1 cellular context compared by ENCODE assay signal in the genomic region with DNA sequence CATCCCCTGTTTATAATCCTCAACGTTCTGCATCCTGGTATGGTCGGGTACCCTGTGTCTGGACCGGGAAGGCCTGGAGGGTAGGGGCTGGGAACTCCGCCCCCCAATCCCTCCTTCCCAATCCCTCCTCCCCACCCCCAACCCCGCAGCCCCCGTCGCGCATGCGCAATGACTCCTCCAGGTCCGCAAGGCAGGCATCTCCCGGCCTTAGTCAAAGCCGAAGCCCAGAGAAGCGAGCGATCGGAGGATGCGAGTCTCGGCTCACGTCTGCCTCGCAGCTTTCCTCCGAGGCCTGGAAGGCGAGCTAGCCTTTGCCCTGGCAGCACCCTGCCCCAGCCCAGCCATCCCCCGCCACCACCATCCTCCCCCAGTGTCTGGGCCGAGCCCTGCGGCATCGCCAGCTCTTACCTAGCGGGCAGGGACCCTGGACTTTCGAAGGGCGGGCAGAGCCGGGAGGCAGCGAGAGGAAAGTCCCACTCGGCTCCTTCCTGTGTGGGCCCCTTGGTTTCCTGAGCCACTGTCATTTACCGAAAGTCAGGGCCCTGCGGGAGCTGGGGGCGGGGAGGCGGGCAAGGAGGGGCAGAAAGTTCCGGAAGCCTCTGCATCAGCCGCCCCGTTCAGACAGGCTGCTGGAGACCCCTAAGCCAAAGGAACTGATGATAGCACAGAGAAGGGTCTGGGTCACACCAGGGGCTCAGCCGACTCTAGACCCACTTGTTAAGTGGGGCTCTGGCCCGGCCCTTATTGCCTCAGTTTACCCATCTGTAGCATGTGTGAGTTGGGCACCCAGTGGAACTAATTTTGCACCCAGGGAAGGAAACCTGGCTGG.
TF ChIP-seq lines count a peak whose summit lies in the region.

A gene (minus strand): TSS at position 445 of the 829 bp plus-strand sequence. CDS start 3,565 bp downstream, outside the sequence.

TF ChIP-seq in H1, 55 proteins besides CTCF, POLR2A, EP300 and RAD21 (continued from another document):
- TF ChIP-seq BRCA1 (IDR thresholded peaks at IDR 0.05; ENCODE audit: low read depth, low read length) (no peak), NRF1 (IDR thresholded peaks at IDR 0.05; ENCODE audit: low read depth, low read length) (peak; percentile 65), MAFK (IDR thresholded peaks at IDR 0.05; ENCODE audit: low read depth, low read length) (no peak), JUND (IDR thresholded peaks at IDR 0.05; ENCODE audit: low read length) (no peak), TBP (IDR thresholded peaks at IDR 0.05; ENCODE audit: low read depth, low read length) (peak; percentile 61; the same call in 1 of the 2 replicates), POU5F1 (IDR thresholded peaks at IDR 0.05; ENCODE audit: low read depth, low read length) (no peak), PHF8 (conservative IDR thresholded peaks at IDR 0.05; ENCODE audit: low read depth, low read length) (no peak), SAP30 (IDR thresholded peaks at IDR 0.05; ENCODE audit: insufficient read depth, insufficient replicate concordance, low read length) (no peak)
- TF ChIP-seq, protein P1, sequence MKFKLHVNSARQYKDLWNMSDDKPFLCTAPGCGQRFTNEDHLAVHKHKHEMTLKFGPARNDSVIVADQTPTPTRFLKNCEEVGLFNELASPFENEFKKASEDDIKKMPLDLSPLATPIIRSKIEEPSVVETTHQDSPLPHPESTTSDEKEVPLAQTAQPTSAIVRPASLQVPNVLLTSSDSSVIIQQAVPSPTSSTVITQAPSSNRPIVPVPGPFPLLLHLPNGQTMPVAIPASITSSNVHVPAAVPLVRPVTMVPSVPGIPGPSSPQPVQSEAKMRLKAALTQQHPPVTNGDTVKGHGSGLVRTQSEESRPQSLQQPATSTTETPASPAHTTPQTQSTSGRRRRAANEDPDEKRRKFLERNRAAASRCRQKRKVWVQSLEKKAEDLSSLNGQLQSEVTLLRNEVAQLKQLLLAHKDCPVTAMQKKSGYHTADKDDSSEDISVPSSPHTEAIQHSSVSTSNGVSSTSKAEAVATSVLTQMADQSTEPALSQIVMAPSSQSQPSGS (IDR thresholded peaks at IDR 0.05; ENCODE audit: low read length), result no peak
